Comparison of ENCODE assay signal across 9 cellular contexts in genomic region chrX:101462892-101463291, GRCh38. TPM values are rescaled to one million over a fixed set of nuclear protein-coding genes. Genes with fewer than 3 reads are reported as not detected.
DNase-seq lines count a peak whose midpoint lies in the region; ATAC-seq, FAIRE-seq and TF ChIP-seq lines count a peak whose summit lies in the region.
"Had no signal": no experiment of that assay in that cellular context is flagged by ENCODE, and none has a peak within 500 bp of the region (broad histone marks: within the 10 kb centered on the region; RNA-seq: fewer than 3 reads in every experiment).

No MANE protein-coding gene starts in this region.

- H3K27ac Mint-ChIP-seq in naive thymus-derived CD4-positive, alpha-beta T cell, result no peak overlapping the region

- in situ Hi-C loops in Panc1 (cut with HindIII; ENCODE audit: low pct_unique_long_range_greater_than_20kb, low sequenced_read_pairs), result no loop called here

- H3K4me1 Mint-ChIP-seq in naive thymus-derived CD4-positive, alpha-beta T cell, result peaks cover 0 to 2% (median 0%) of the 10 kb centered on the region in 7 donors
- H3K4me1 Mint-ChIP-seq: central memory CD8-positive, alpha-beta T cell had no signal

- no TSS peak for BruUV-seq in Panc1 (replicated peaks; lab: Mats Ljungman, UMichigan)

- TF ChIP-seq CTCF in Panc1 (IDR thresholded peaks at IDR 0.05), result peak; percentile 58
- no peak for TF ChIP-seq CTCF in omental fat pad (IDR thresholded peaks at IDR 0.05)

- no peaks in the 10 kb centered on the region for H3K9me3 ChIP-seq in Panc1 (ENCODE audit: control insufficient read depth, insufficient read depth, low read depth, low read length)
- no peaks in the 10 kb centered on the region for H3K9me3 ChIP-seq in naive thymus-derived CD4-positive, alpha-beta T cell (ENCODE audit: control insufficient read depth in 2 of 3, low read length in 3 of 3)

- intact Hi-C loops in Panc1 (cut with micrococcal nuclease; ENCODE audit: unreplicated experiment), result no loop called here
- intact Hi-C loops in naive thymus-derived CD4-positive, alpha-beta T cell (cut with micrococcal nuclease), result no loop called here

- no peaks in the 10 kb centered on the region for H3K27me3 Mint-ChIP-seq in naive thymus-derived CD4-positive, alpha-beta T cell
- H3K27me3 Mint-ChIP-seq: central memory CD8-positive, alpha-beta T cell had no signal

- no peaks in the 10 kb centered on the region for H3K27me3 ChIP-seq in Panc1 (ENCODE audit: control insufficient read depth, insufficient read depth, low read length)
- H3K27me3 ChIP-seq in naive thymus-derived CD4-positive, alpha-beta T cell (ENCODE audit: control insufficient read depth in 2 of 2, insufficient read depth in 2 of 2, low read length in 2 of 2), result no peaks in the 10 kb centered on the region

- DNase-seq in DMS53 (lab: John Stamatoyannopoulos, UW) (peak; percentile 73), Panc1 (ENCODE audit: low read depth, low spot score) (peak; percentile 13), iPS-NIHi7 (ENCODE audit: extremely low spot score) (peak; percentile 32), RCC 7860 (ENCODE audit: low spot score) (no peak), omental fat pad (ENCODE audit: low spot score) (no peak)
- no peak for DNase-seq in naive thymus-derived CD4-positive, alpha-beta T cell

- H3K36me3 Mint-ChIP-seq in naive thymus-derived CD4-positive, alpha-beta T cell, result peaks cover 0 to 21% (median 11%) of the 10 kb centered on the region in 5 donors

- H3K4me3 Mint-ChIP-seq in naive thymus-derived CD4-positive, alpha-beta T cell, result no peak overlapping the region
- H3K4me3 Mint-ChIP-seq: central memory CD8-positive, alpha-beta T cell had no signal

- H3K27ac ChIP-seq in Panc1 (ENCODE audit: low read length), result no peak overlapping the region
- H3K27ac ChIP-seq in naive thymus-derived CD4-positive, alpha-beta T cell (ENCODE audit: low read depth, low read length), result no peak overlapping the region

- POLR2A ChIA-PET in Panc1 (lab: Charles Lee), result no interaction called here
- POLR2A ChIA-PET in naive thymus-derived CD4-positive, alpha-beta T cell (lab: Charles Lee), result no interaction called here

- CTCF ChIA-PET in Panc1 (lab: Charles Lee), result no interaction called here
- CTCF ChIA-PET in naive thymus-derived CD4-positive, alpha-beta T cell (lab: Charles Lee), result interaction anchor here (0.6 kb wide), 1 partner anchor 1152 kb away, joined by 4 read pairs; no protein-coding TSS in a partner anchor

- peaks cover 0 to 2% (median 0%) of the 10 kb centered on the region in 11 donors for H3K9me3 Mint-ChIP-seq in naive thymus-derived CD4-positive, alpha-beta T cell
- H3K9me3 Mint-ChIP-seq: central memory CD8-positive, alpha-beta T cell had no signal

- H3K4me3 ChIP-seq in Panc1 (ENCODE audit: low read depth in 2 of 2, low read length in 2 of 2), result no peak overlapping the region
- H3K4me3 ChIP-seq in naive thymus-derived CD4-positive, alpha-beta T cell (ENCODE audit: low read length), result no peak overlapping the region

- H3K4me1 ChIP-seq in Panc1 (ENCODE audit: control insufficient read depth, insufficient read depth, low read length), result no peaks in the 10 kb centered on the region
- H3K4me1 ChIP-seq in naive thymus-derived CD4-positive, alpha-beta T cell (ENCODE audit: control insufficient read depth in 2 of 2, insufficient read depth in 2 of 2, low read length in 2 of 2), result no peaks in the 10 kb centered on the region

- no peak for FAIRE-seq in RCC 7860 (lab: Jason Lieb, UNC)

- peak; percentile 64 for ATAC-seq in HG03159 (IDR thresholded peaks at IDR 0.05; ENCODE audit: unreplicated experiment)
- ATAC-seq in Panc1, result peak; percentile 76
- ATAC-seq in omental fat pad (ENCODE audit: low FRiP score), result no peak
- no peak for ATAC-seq in naive thymus-derived CD4-positive, alpha-beta T cell
- no peak for ATAC-seq in HG03025 (IDR thresholded peaks at IDR 0.05; ENCODE audit: low FRiP score, unreplicated experiment)

- H3K36me3 ChIP-seq in Panc1 (ENCODE audit: control insufficient read depth, insufficient read depth, low read length), result no peaks in the 10 kb centered on the region
- H3K36me3 ChIP-seq in naive thymus-derived CD4-positive, alpha-beta T cell (ENCODE audit: control insufficient read depth in 2 of 3, insufficient read depth in 3 of 3, low read length in 3 of 3), result no peaks in the 10 kb centered on the region

RNA-seq across cellular contexts. Expression of gene ARMCX4, which starts 22.4 kb away (rescaled TPM):
- total RNA-seq in Panc1 (2021; ENCODE audit: unreplicated experiment) (5.0 TPM), omental fat pad (10 to 100 TPM in 2 of 4 donors, 1 to 10 TPM in 2; 6.7 to 22.5 (median 14.5) TPM)
- 6.6 TPM for polyA plus RNA-seq in Panc1 (2012; ENCODE audit: insufficient read length)
- 10 to 100 TPM in 4 of 5 experiments, 1 to 10 TPM in 1; 2.1 to 18.1 (median 14.3) TPM for total RNA-seq in naive thymus-derived CD4-positive, alpha-beta T cell
- 1 to 10 TPM in 1 of 2 donors, under 1 TPM in 1; 0.52 to 1.7 TPM for polyA plus RNA-seq in naive thymus-derived CD4-positive, alpha-beta T cell

RNA-seq across cellular contexts. Expression of gene HNRNPH2, which starts 54.9 kb away (rescaled TPM):
- total RNA-seq in Panc1 (2021; ENCODE audit: unreplicated experiment) (91.5 TPM), omental fat pad (10 to 100 TPM; 49.3 to 60.8 (median 55.1) TPM)
- polyA plus RNA-seq in Panc1 (2012; ENCODE audit: insufficient read length), result 85.6 TPM
- 10 to 100 TPM; 32.1 to 46.3 (median 41.5) TPM for total RNA-seq in naive thymus-derived CD4-positive, alpha-beta T cell
- polyA plus RNA-seq in naive thymus-derived CD4-positive, alpha-beta T cell, result 100 to 1,000 TPM in 1 of 2 donors, 10 to 100 TPM in 1; 96.3 to 103 TPM

RNA-seq across cellular contexts. Expression of gene GLA, which starts 55.2 kb away (rescaled TPM):
- 115 TPM for total RNA-seq in Panc1 (2021; ENCODE audit: unreplicated experiment)
- polyA plus RNA-seq in Panc1 (2012; ENCODE audit: insufficient read length), result 55.5 TPM
- 100 to 1,000 TPM in 1 of 4 donors, 10 to 100 TPM in 3; 26.4 to 101 (median 49.7) TPM for total RNA-seq in omental fat pad
- 10 to 100 TPM; 12.5 to 40.1 (median 27.1) TPM for total RNA-seq in naive thymus-derived CD4-positive, alpha-beta T cell
- 10 to 100 TPM; 10.9 to 11.2 TPM for polyA plus RNA-seq in naive thymus-derived CD4-positive, alpha-beta T cell

Comparison
In these comparisons a context has a peak if more than half of its experiments do, and no peak if none do; other contexts are left out.
1. DNase-seq: peak in DMS53 (single experiment), Panc1 (single experiment) and iPS-NIHi7 (single experiment); none in RCC 7860 (single experiment), omental fat pad (single experiment) and naive thymus-derived CD4-positive, alpha-beta T cell (0 of 9).
2. ATAC-seq: peak in HG03159 (single experiment) and Panc1 (single experiment); none in omental fat pad (single experiment), naive thymus-derived CD4-positive, alpha-beta T cell (single experiment) and HG03025 (single experiment).